Comparison of ENCODE assay signal across 16 cellular contexts in genomic region chr4:39124885-39125599, GRCh38. TPM values are rescaled to one million over a fixed set of nuclear protein-coding genes. Genes with fewer than 3 reads are reported as not detected.
A peak's percentile ranks its signal among the peaks of the same experiment; 100 is the strongest.
DNase-seq lines count a peak whose midpoint lies in the region; ATAC-seq, FAIRE-seq and TF ChIP-seq lines count a peak whose summit lies in the region.
"Had no signal": no experiment of that assay in that cellular context is flagged by ENCODE, and none has a peak within 500 bp of the region (broad histone marks: within the 10 kb centered on the region; RNA-seq: fewer than 3 reads in every experiment).

No MANE protein-coding gene starts in this region.

- H2BK15ac ChIP-seq in H1 (ENCODE audit: low read length): no peak overlapping the region

- H3K4me2 ChIP-seq in H1 (ENCODE audit: insufficient read depth in 1 of 2, low read depth in 2 of 2, low read length in 2 of 2): no peak overlapping the region

- POLR2A ChIA-PET in H1 (lab: Charles Lee; ENCODE audit: partially characterized antibody): no interaction called here

- H2BK12ac ChIP-seq in H1 (ENCODE audit: low read depth, low read length): no peak overlapping the region

- no peak overlapping the region for H3K56ac ChIP-seq in H1 (replicated peaks; ENCODE audit: insufficient read length, low read depth, low read length)

- H3K23me2 ChIP-seq in H1 (ENCODE audit: low read depth, low read length): no peaks in the 10 kb centered on the region

- no peak overlapping the region for H3K9ac ChIP-seq in H1 (replicated peaks in 1 of 4; ENCODE audit: extremely low read depth in 1 of 4, low read depth in 3 of 4, low read length in 3 of 4)

- no peak for FAIRE-seq in H1 (lab: Jason Lieb, UNC)
- FAIRE-seq: colon, keratinocyte had no signal

- TF ChIP-seq EP300 in H1 (IDR thresholded peaks at IDR 0.05; ENCODE audit: borderline replicate concordance in 1 of 2, low read depth in 2 of 2, low read length in 2 of 2) (no peak), transverse colon (IDR thresholded peaks at IDR 0.05; ENCODE audit: low read depth) (no peak), sigmoid colon (IDR thresholded peaks at IDR 0.05) (no peak)

- no peak overlapping the region for H2BK5ac ChIP-seq in H1 (ENCODE audit: low read depth, low read length)

- DNase-seq in H1 (ENCODE audit: low read depth in 1 of 2, low spot score in 2 of 2): no peak
- no peak for DNase-seq in transverse colon
- DNase-seq in sigmoid colon: no peak
- DNase-seq in G401 (ENCODE audit: low spot score): no peak
- no peak for DNase-seq in stimulated activated CD4-positive, alpha-beta T cell treated with anti-CD3 and anti-CD28 coated beads, Interleukin-1b, Interleukin-23, amount 100 ng/mL, for 48 hours
- DNase-seq: activated CD4-positive, alpha-beta T cell treated with anti-CD3 and anti-CD28 coated beads, Interleukin-2, amount 50 U/mL, for 1 hour; activated naive CD4-positive, alpha-beta T cell treated with anti-CD3 and anti-CD28 coated beads, Interleukin-2, amount 50 U/mL, for 16 hours; CD8-positive, alpha-beta T cell; NCI-H526 had no signal

- CTCF ChIA-PET in H1 (lab: Charles Lee; ENCODE audit: partially characterized antibody): interaction anchor here (1.9 kb wide), 1 partner anchor 10 kb away, joined by 5 read pairs; no protein-coding TSS in a partner anchor

- H3K9me3 ChIP-seq in H1 (ENCODE audit: insufficient read depth in 2 of 2, low read depth in 1 of 2, low read length in 1 of 2) (peaks cover 2 to 4% of the 10 kb centered on the region in 2 experiments; a peak in 2 of 4 replicates), transverse colon (no peaks in the 10 kb centered on the region), sigmoid colon (no peaks in the 10 kb centered on the region)
- H3K9me3 ChIP-seq: vagina had no signal

- intact Hi-C loops in transverse colon (cut with DNase I; ENCODE audit: low total_unique reads): no loop called here
- intact Hi-C loops in sigmoid colon (cut with DNase I): no loop called here

- no peak overlapping the region for H3K18ac ChIP-seq in H1 (ENCODE audit: extremely low read depth, low read length)

- no peak overlapping the region for H4K8ac ChIP-seq in H1 (ENCODE audit: extremely low read depth, insufficient read depth, low read length)

- no peaks in the 10 kb centered on the region for H3K27me3 ChIP-seq in H1 (replicated peaks in 1 of 4; ENCODE audit: control insufficient read depth in 3 of 4, extremely low read depth in 1 of 4, insufficient read depth in 3 of 4, low read length in 3 of 4)
- H3K27me3 ChIP-seq in transverse colon: no peaks in the 10 kb centered on the region
- no peaks in the 10 kb centered on the region for H3K27me3 ChIP-seq in sigmoid colon
- H3K27me3 ChIP-seq: vagina had no signal

- H3K36me3 ChIP-seq in H1 (ENCODE audit: control insufficient read depth in 2 of 4, insufficient read depth in 4 of 4, low read length in 3 of 4) (peaks cover 0 to 4% (median 0%) of the 10 kb centered on the region in 4 experiments; a peak in 2 of 8 replicates), transverse colon (no peaks in the 10 kb centered on the region), sigmoid colon (peaks cover 0 to 15% (median 0%) of the 10 kb centered on the region in 4 donors)
- H3K36me3 ChIP-seq: vagina had no signal

- no peak overlapping the region for H4K5ac ChIP-seq in H1 (ENCODE audit: insufficient read length, low read depth, low read length)

- H2AFZ ChIP-seq in H1 (ENCODE audit: low read length): no peak overlapping the region

- 93 to 100% methylated on average over 1 to 9 of the region's 9 CpGs for whole genome bisulfite sequencing in H1 (ENCODE audit: extremely low coverage in 1 of 2, insufficient coverage in 1 of 2, insufficient read length in 1 of 2, insufficient replicate concordance in 2 of 2, low coverage in 1 of 2, low lambda C conversion rate in 2 of 2, missing lambda C conversion rate in 1 of 2), 2 experiments
- 79 to 80% methylated on average over 9 of the region's 9 CpGs for WGBS in transverse colon (ENCODE audit: low coverage in 1 of 2), 2 donors
- 84 to 94% methylated on average over 9 of the region's 9 CpGs for WGBS in sigmoid colon, 2 donors

- ATAC-seq in GM18909 (IDR thresholded peaks at IDR 0.05; ENCODE audit: poor library complexity, unreplicated experiment): peak; percentile 85
- ATAC-seq in GM21737 (IDR thresholded peaks at IDR 0.05; ENCODE audit: unreplicated experiment): peak; percentile 72
- peak; percentile 74 for ATAC-seq in HG03280 (IDR thresholded peaks at IDR 0.05; ENCODE audit: unreplicated experiment)
- ATAC-seq: CD8-positive, alpha-beta T cell had no signal

- H3K23ac ChIP-seq in H1 (ENCODE audit: insufficient read length): no peak overlapping the region

- H2BK120ac ChIP-seq in H1 (replicated peaks; ENCODE audit: low read depth, low read length): no peak overlapping the region

- no peak for TF ChIP-seq CTCF in H1 (IDR thresholded peaks at IDR 0.05; ENCODE audit: control extremely low read depth in 1 of 3, insufficient read depth in 1 of 3, low read depth in 1 of 3, low read length in 3 of 3)
- no peak for TF ChIP-seq CTCF in transverse colon (IDR thresholded peaks at IDR 0.05)
- no peak for TF ChIP-seq CTCF in sigmoid colon (IDR thresholded peaks at IDR 0.05)

- TF ChIP-seq POLR2A in H1 (IDR thresholded peaks at IDR 0.05; ENCODE audit: control extremely low read depth in 1 of 2, low read depth in 2 of 2, low read length in 2 of 2) (no peak), transverse colon (IDR thresholded peaks at IDR 0.05) (no peak), sigmoid colon (IDR thresholded peaks at IDR 0.05) (no peak)

- TF ChIP-seq RAD21 in H1 (IDR thresholded peaks at IDR 0.05 in 1 of 2, conservative IDR thresholded peaks at IDR 0.05 in 1 of 2; ENCODE audit: low read depth in 2 of 2, low read length in 2 of 2): no peak

- no peaks in the 10 kb centered on the region for H3K79me2 ChIP-seq in H1 (ENCODE audit: control insufficient read depth in 1 of 2, insufficient read depth in 2 of 2, low read length in 2 of 2)

- H3K27ac ChIP-seq in H1 (ENCODE audit: low read depth, low read length): no peak overlapping the region
- H3K27ac ChIP-seq in transverse colon: no peak overlapping the region
- H3K27ac ChIP-seq in sigmoid colon: no peak overlapping the region
- H3K27ac ChIP-seq: SK-N-MC, vagina had no signal

- 0 out of 2 replicates have a peak overlapping the region, but pooled peaks have one; percentile 28 for H2AK5ac ChIP-seq in H1 (ENCODE audit: low read depth, low read length)

- no peak overlapping the region for H3K4ac ChIP-seq in H1 (replicated peaks; ENCODE audit: insufficient read length, low read depth, low read length)

- in situ Hi-C loops in transverse colon (cut with MboI; ENCODE audit: low pct_ligation_motif_present in 1 of 4, low pct_unique_long_range_greater_than_20kb in 1 of 4, low sequenced_read_pairs in 3 of 4): loop anchor here in 3 of 4 donors (10.0 to 25.0 kb wide), 3 partner anchors 210 to 363 kb away; partner anchors contain the start of gene TLR10 (in 1 of the 3)
- in situ Hi-C loops in G401 (cut with HindIII; ENCODE audit: low sequenced_read_pairs): no loop called here

- no peak overlapping the region for H2BK20ac ChIP-seq in H1 (ENCODE audit: low read length)

- no peaks in the 10 kb centered on the region for H3K79me1 ChIP-seq in H1 (ENCODE audit: low read depth, low read length)

- no peaks in the 10 kb centered on the region for H4K20me1 ChIP-seq in H1 (replicated peaks in 1 of 2; ENCODE audit: control insufficient read depth in 1 of 2, insufficient read depth in 2 of 2, low read length in 2 of 2)

- H3K4me3 ChIP-seq in H1 (ENCODE audit: extremely low read depth in 1 of 4, insufficient read depth in 2 of 4, low read depth in 3 of 4, low read length in 4 of 4) (no peak overlapping the region), transverse colon (no peak overlapping the region), sigmoid colon (no peak overlapping the region)
- H3K4me3 ChIP-seq: SK-N-MC, vagina had no signal

- no peak overlapping the region for H4K91ac ChIP-seq in H1 (replicated peaks; ENCODE audit: insufficient read length, low read length)

- H3K4me1 ChIP-seq in H1 (replicated peaks in 1 of 4; ENCODE audit: control insufficient read depth in 3 of 4, insufficient read depth in 4 of 4, low read length in 3 of 4) (no peaks in the 10 kb centered on the region), transverse colon (no peaks in the 10 kb centered on the region), sigmoid colon (no peaks in the 10 kb centered on the region)
- H3K4me1 ChIP-seq: vagina had no signal

- no peak overlapping the region for H3K14ac ChIP-seq in H1 (ENCODE audit: insufficient read length)

TF ChIP-seq in H1, 55 proteins besides CTCF, POLR2A, EP300 and RAD21 (continues in another document):
- TF ChIP-seq CBX8 (IDR thresholded peaks at IDR 0.05; ENCODE audit: borderline replicate concordance, low read depth, low read length): no peak
- TF ChIP-seq POU5F1 (IDR thresholded peaks at IDR 0.05; ENCODE audit: low read depth, low read length): no peak
- no peak for TF ChIP-seq MAX (IDR thresholded peaks at IDR 0.05)
- TF ChIP-seq SUZ12 (IDR thresholded peaks at IDR 0.05; ENCODE audit: low read length): no peak
- TF ChIP-seq TAF7 (optimal IDR thresholded peaks at IDR 0.05; ENCODE audit: borderline replicate concordance, low read depth, low read length): no peak
- TF ChIP-seq, protein P1, sequence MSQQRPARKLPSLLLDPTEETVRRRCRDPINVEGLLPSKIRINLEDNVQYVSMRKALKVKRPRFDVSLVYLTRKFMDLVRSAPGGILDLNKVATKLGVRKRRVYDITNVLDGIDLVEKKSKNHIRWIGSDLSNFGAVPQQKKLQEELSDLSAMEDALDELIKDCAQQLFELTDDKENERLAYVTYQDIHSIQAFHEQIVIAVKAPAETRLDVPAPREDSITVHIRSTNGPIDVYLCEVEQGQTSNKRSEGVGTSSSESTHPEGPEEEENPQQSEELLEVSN (IDR thresholded peaks at IDR 0.05): 0 out of 2 replicates have a peak, but pooled peaks have one; percentile 18
- TF ChIP-seq SP4 (IDR thresholded peaks at IDR 0.05; ENCODE audit: low read length): no peak

RNA-seq across cellular contexts. Expression of gene WDR19, which starts 57.3 kb away (rescaled TPM):
- total RNA-seq in H1 (2021; fragmentation: NEBNext Ultra II Directional; extraction: Animal tissue kit (Norgen Biotek cat#: 25700)): 19.7 and 22.2 TPM in 2 replicates
- polyA plus RNA-seq in H1 (2011; rRNA removed) (16.9 and 23.3 TPM in 2 replicates), sigmoid colon (10 to 100 TPM in 1 of 3 donors, 1 to 10 TPM in 2; 3.7 to 10.8 (median 4.2) TPM)
- polyA plus RNA-seq in H1 (2011; cell fraction: cytosol; rRNA removed): 27.7 TPM
- 50.1 TPM for polyA plus RNA-seq in H1 (2011; cell fraction: nucleus; rRNA removed)
- polyA plus RNA-seq in H1 (2012, experiment 1 of 2): 19.9 to 33.1 TPM (median 21.4 TPM) in 4 replicates
- 2.1 TPM for polyA plus RNA-seq in H1 (2012, experiment 2 of 2)
- polyA plus RNA-seq in H1 (2013, experiment 1 of 2): 19.2 TPM
- polyA plus RNA-seq in H1 (2013, experiment 2 of 2): 16.2 TPM
- polyA minus RNA-seq in H1 (2011; rRNA and poly(A)+ RNA removed): 28.0 and 32.0 TPM in 2 replicates
- 12.8 TPM for polyA minus RNA-seq in H1 (2011; cell fraction: cytosol; rRNA and poly(A)+ RNA removed)
- polyA minus RNA-seq in H1 (2011; cell fraction: nucleus; rRNA and poly(A)+ RNA removed): 43.1 TPM
- total RNA-seq in transverse colon (10 to 100 TPM; 10.4 to 92.9 (median 36.4) TPM), sigmoid colon (10 to 100 TPM; 49.9 to 62.0 (median 52.2) TPM)
- 13.6 and 34.7 TPM in 2 replicates for total RNA-seq in G401 (2014; rRNA removed; shearing (Covaris generic))
